Comparison of ENCODE assay signal across 14 cellular contexts in genomic region chr17:1182831-1183578, GRCh38. TPM values are rescaled to one million over a fixed set of nuclear protein-coding genes. Genes with fewer than 3 reads are reported as not detected.
DNase-seq lines count a peak whose midpoint lies in the region; ATAC-seq, FAIRE-seq and TF ChIP-seq lines count a peak whose summit lies in the region.
"Had no signal": no experiment of that assay in that cellular context is flagged by ENCODE, and none has a peak within 500 bp of the region (broad histone marks: within the 10 kb centered on the region; RNA-seq: fewer than 3 reads in every experiment).

No MANE protein-coding gene starts in this region.

- BruUV-seq in MCF 10A (replicated peaks; lab: Mats Ljungman, UMichigan), result no TSS peak

- H3K27ac ChIP-seq in breast epithelium (peak overlapping the region; percentile 25 to 43), upper lobe of left lung (peak overlapping the region in 3 of 4 donors; percentile 4 to 64 (median 9))
- H3K27ac ChIP-seq: epithelial cell of prostate, HL-60, tibial artery had no signal

- no peak for TF ChIP-seq EP300 in upper lobe of left lung (IDR thresholded peaks at IDR 0.05)

- peaks cover 4% of the 10 kb centered on the region for H3K4me1 Mint-ChIP-seq in MCF 10A (ENCODE audit: insufficient read depth, unreplicated experiment)

- CTCF ChIA-PET in MCF 10A (lab: Yijun Ruan, JAX), result no interaction called here

- DNase-seq in breast epithelium (ENCODE audit: low spot score in 2 of 2) (no peak), MCF 10A (ENCODE audit: unreplicated experiment) (no peak), bronchial epithelial cell (ENCODE audit: low read depth) (no peak), upper lobe of left lung (no peak), MG63 (no peak), epidermal melanocyte (ENCODE audit: insufficient read length, low spot score) (no peak)
- DNase-seq in stimulated activated CD4-positive, alpha-beta T cell treated with anti-CD3 and anti-CD28 coated beads, Interleukin-15, amount 100 ng/mL, for 24 hours, result no peak
- DNase-seq: activated CD4-positive, alpha-beta T cell treated with anti-CD3 and anti-CD28 coated beads for 4 hours; NCI-H1694 treated with DMSO at 0.1 percent for 48 hours; tibial artery had no signal

- WGBS in upper lobe of left lung, 2 donors, result 48 to 62% methylated on average over 9 to 18 of the region's 18 CpGs

- H3K4me3 ChIP-seq in breast epithelium (no peak overlapping the region), bronchial epithelial cell (ENCODE audit: low read depth, low read length) (no peak overlapping the region), upper lobe of left lung (no peak overlapping the region), MG63 (no peak overlapping the region)
- H3K4me3 ChIP-seq: tibial artery had no signal

- H3K9me3 ChIP-seq in breast epithelium (no peaks in the 10 kb centered on the region), upper lobe of left lung (no peaks in the 10 kb centered on the region), MG63 (no peaks in the 10 kb centered on the region)
- H3K9me3 ChIP-seq: tibial artery had no signal

- TF ChIP-seq POLR2A in breast epithelium (IDR thresholded peaks at IDR 0.05), result no peak
- no peak for TF ChIP-seq POLR2A in upper lobe of left lung (IDR thresholded peaks at IDR 0.05)

- TF ChIP-seq CTCF in breast epithelium (IDR thresholded peaks at IDR 0.05) (no peak), MCF 10A (IDR thresholded peaks at IDR 0.05; ENCODE audit: unreplicated experiment) (no peak), bronchial epithelial cell (IDR thresholded peaks at IDR 0.05; ENCODE audit: insufficient read depth, low read length, severe bottlenecking) (no peak), upper lobe of left lung (IDR thresholded peaks at IDR 0.05) (no peak)

- H3K36me3 Mint-ChIP-seq in MCF 10A (ENCODE audit: insufficient read depth, unreplicated experiment), result peaks cover 4% of the 10 kb centered on the region
- H3K36me3 Mint-ChIP-seq: natural killer cell treated with Interleukin-12 subunit alpha and Interleukin-12 subunit beta and Interleukin-15 and Interleukin-18, amount 100 ng/mL, for 72 hours had no signal

- FAIRE-seq in bronchial epithelial cell (lab: Jason Lieb, UNC), result peak; percentile 60

- no peaks in the 10 kb centered on the region for H3K9me3 Mint-ChIP-seq in MCF 10A (ENCODE audit: unreplicated experiment)
- H3K9me3 Mint-ChIP-seq: natural killer cell treated with Interleukin-12 subunit alpha and Interleukin-12 subunit beta and Interleukin-15 and Interleukin-18, amount 100 ng/mL, for 72 hours had no signal

- H3K4me1 ChIP-seq in breast epithelium (peaks cover 3 to 7% of the 10 kb centered on the region in 2 donors), upper lobe of left lung (peaks cover 42 to 69% (median 48%) of the 10 kb centered on the region in 4 donors)

- POLR2A ChIA-PET in MCF 10A (lab: Yijun Ruan, JAX), result no interaction called here

- intact Hi-C loops in breast epithelium (cut with DNase I; ENCODE audit: low total_unique reads), result loop anchor here (10.0 kb wide), 1 partner anchor 58 kb away; no protein-coding TSS in a partner anchor
- intact Hi-C loops in MCF 10A (cut with micrococcal nuclease), result no loop called here

- H3K4me3 Mint-ChIP-seq in MCF 10A (ENCODE audit: unreplicated experiment), result no peak overlapping the region
- H3K4me3 Mint-ChIP-seq: natural killer cell treated with Interleukin-12 subunit alpha and Interleukin-12 subunit beta and Interleukin-15 and Interleukin-18, amount 100 ng/mL, for 72 hours had no signal

- no peak overlapping the region for H3K27ac Mint-ChIP-seq in MCF 10A (ENCODE audit: low read depth, unreplicated experiment)
- H3K27ac Mint-ChIP-seq: natural killer cell treated with Interleukin-12 subunit alpha and Interleukin-12 subunit beta and Interleukin-15 and Interleukin-18, amount 100 ng/mL, for 72 hours had no signal

- H3K36me3 ChIP-seq in breast epithelium, result no peaks in the 10 kb centered on the region
- no peaks in the 10 kb centered on the region for H3K36me3 ChIP-seq in bronchial epithelial cell (ENCODE audit: control insufficient read depth, insufficient read depth, low read length)
- H3K36me3 ChIP-seq in upper lobe of left lung, result no peaks in the 10 kb centered on the region
- no peaks in the 10 kb centered on the region for H3K36me3 ChIP-seq in MG63
- H3K36me3 ChIP-seq: tibial artery had no signal

- ATAC-seq in HG03139 (IDR thresholded peaks at IDR 0.05; ENCODE audit: unreplicated experiment), result peak; percentile 1
- no peak for ATAC-seq in upper lobe of left lung (ENCODE audit: low FRiP score in 2 of 2)
- ATAC-seq: natural killer cell treated with Interleukin-12 subunit alpha and Interleukin-12 subunit beta and Interleukin-15 and Interleukin-18, amount 100 ng/mL, for 72 hours had no signal

- no peaks in the 10 kb centered on the region for H3K27me3 Mint-ChIP-seq in MCF 10A (ENCODE audit: insufficient read depth, unreplicated experiment)
- H3K27me3 Mint-ChIP-seq: natural killer cell treated with Interleukin-12 subunit alpha and Interleukin-12 subunit beta and Interleukin-15 and Interleukin-18, amount 100 ng/mL, for 72 hours had no signal

- H3K27me3 ChIP-seq in breast epithelium (no peaks in the 10 kb centered on the region), bronchial epithelial cell (ENCODE audit: control insufficient read depth, insufficient read depth, low read length) (peaks cover 12% of the 10 kb centered on the region), upper lobe of left lung (no peaks in the 10 kb centered on the region), MG63 (no peaks in the 10 kb centered on the region)
- H3K27me3 ChIP-seq: tibial artery had no signal

RNA-seq across cellular contexts. Expression of gene ABR, which starts 3.2 kb away (rescaled TPM):
- total RNA-seq in breast epithelium, result 10 to 100 TPM; 63.5 to 77.0 (median 75.0) TPM
- total RNA-seq in MCF 10A (2022), result 44.7 and 54.2 TPM in 2 replicates
- 18.7 and 39.3 TPM in 2 replicates for total RNA-seq in bronchial epithelial cell
- total RNA-seq in upper lobe of left lung, result 100 to 1,000 TPM; 117 to 645 (median 206) TPM
- total RNA-seq in MG63 (2014; rRNA removed; shearing (Covaris generic); ENCODE audit: low replicate concordance), result 7.3 and 24.0 TPM in 2 replicates
